Comparison of ENCODE assay signal across 8 cellular contexts in the genomic region with DNA sequence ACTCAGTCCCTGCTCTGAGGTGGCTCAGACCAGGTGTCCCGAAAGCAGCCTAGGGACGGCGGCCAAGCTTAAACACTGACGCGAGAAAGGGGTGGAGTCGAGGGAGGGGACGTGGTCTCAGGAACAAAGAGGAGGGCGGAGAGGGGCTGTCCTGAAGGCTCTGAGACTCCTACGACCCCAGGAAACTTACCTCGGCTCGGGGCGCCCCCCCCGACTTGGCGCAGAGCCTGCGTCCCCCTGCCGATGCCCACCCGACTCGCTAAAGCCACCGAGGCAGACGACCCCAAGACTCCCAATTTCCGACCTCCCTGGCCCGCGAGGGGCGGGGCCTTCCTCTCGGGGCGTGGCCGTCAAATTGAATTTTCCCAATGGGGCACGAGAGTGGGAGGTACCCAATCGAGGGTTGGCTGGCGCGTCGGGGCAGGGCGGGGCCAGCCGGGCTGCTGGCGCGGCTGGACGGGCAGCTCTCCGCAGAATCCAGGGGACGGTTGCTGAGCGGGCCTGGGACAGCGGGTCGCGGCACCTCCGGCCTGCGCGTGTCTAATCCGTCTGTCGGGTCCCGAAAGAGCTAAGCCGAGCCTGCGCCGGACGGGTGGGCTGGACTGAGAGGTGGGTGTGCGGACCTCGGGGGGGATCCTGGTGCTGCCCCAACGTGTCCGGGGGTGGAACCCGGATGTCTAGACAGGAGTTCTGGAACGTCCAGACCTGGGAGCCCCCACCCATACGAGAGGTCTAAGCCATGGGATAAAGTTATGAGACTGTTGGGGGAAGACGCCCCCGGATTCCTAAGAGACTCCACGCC. TPM values are rescaled to one million over a fixed set of nuclear protein-coding genes. Genes with fewer than 3 reads are reported as not detected.
DNase-seq lines count a peak whose midpoint lies in the region; ATAC-seq, FAIRE-seq and TF ChIP-seq lines count a peak whose summit lies in the region.

A gene (plus strand): TSS at position 471 of the 802 bp plus-strand sequence. CDS start 1,941 bp downstream, outside the sequence.

- no peak for TF ChIP-seq CTCF in D721Med (IDR thresholded peaks at IDR 0.05; ENCODE audit: insufficient read depth, missing control alignments)

- ATAC-seq in GM21515 (IDR thresholded peaks at IDR 0.05; ENCODE audit: unreplicated experiment), result peak; percentile 45
- ATAC-seq in esophagus mucosa, result peak; percentile 77

- FAIRE-seq in D721Med (lab: Jason Lieb, UNC), result no peak

- peak; percentile 84 for DNase-seq in D721Med (ENCODE audit: insufficient read length, low spot score)
- peak; percentile 99 for DNase-seq in HuH-7.5 (ENCODE audit: low spot score)
- DNase-seq in activated T-cell treated with anti-CD3 and anti-CD28 coated beads, Interleukin-2, amount 50 U/mL, for 48 hours, result peak; percentile 95 to 96
- peak; percentile 94 for DNase-seq in myocyte (ENCODE audit: low read depth)
- peak; percentile 76 to 78 for DNase-seq in stimulated activated CD8-positive, alpha-beta memory T cell treated with anti-CD3 and anti-CD28 coated beads, Interleukin-7, amount 100 ng/mL, for 4 hours (ENCODE audit: low read depth in 2 of 2)

TF ChIP-seq in PFSK-1, 5 proteins besides CTCF, POLR2A, EP300 and RAD21:
- TF ChIP-seq TAF1 (IDR thresholded peaks at IDR 0.05; ENCODE audit: borderline replicate concordance, insufficient read depth, low read length) (peak; percentile 82; the same call in 1 of the 2 replicates), FOXP2 (optimal IDR thresholded peaks at IDR 0.05; ENCODE audit: borderline replicate concordance, extremely low read depth, extremely low read length, insufficient read depth) (peak; percentile 39), POLR2AphosphoS5 (IDR thresholded peaks at IDR 0.05; ENCODE audit: low read depth, low read length) (peak; percentile 67; the same call in 1 of the 2 replicates), SIN3A (IDR thresholded peaks at IDR 0.05; ENCODE audit: borderline replicate concordance, insufficient read depth, low read length) (no peak)
- TF ChIP-seq, protein P1, sequence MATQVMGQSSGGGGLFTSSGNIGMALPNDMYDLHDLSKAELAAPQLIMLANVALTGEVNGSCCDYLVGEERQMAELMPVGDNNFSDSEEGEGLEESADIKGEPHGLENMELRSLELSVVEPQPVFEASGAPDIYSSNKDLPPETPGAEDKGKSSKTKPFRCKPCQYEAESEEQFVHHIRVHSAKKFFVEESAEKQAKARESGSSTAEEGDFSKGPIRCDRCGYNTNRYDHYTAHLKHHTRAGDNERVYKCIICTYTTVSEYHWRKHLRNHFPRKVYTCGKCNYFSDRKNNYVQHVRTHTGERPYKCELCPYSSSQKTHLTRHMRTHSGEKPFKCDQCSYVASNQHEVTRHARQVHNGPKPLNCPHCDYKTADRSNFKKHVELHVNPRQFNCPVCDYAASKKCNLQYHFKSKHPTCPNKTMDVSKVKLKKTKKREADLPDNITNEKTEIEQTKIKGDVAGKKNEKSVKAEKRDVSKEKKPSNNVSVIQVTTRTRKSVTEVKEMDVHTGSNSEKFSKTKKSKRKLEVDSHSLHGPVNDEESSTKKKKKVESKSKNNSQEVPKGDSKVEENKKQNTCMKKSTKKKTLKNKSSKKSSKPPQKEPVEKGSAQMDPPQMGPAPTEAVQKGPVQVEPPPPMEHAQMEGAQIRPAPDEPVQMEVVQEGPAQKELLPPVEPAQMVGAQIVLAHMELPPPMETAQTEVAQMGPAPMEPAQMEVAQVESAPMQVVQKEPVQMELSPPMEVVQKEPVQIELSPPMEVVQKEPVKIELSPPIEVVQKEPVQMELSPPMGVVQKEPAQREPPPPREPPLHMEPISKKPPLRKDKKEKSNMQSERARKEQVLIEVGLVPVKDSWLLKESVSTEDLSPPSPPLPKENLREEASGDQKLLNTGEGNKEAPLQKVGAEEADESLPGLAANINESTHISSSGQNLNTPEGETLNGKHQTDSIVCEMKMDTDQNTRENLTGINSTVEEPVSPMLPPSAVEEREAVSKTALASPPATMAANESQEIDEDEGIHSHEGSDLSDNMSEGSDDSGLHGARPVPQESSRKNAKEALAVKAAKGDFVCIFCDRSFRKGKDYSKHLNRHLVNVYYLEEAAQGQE (IDR thresholded peaks at IDR 0.05; ENCODE audit: insufficient read depth in 1 of 2, low read depth in 2 of 2, low read length in 2 of 2), result no peak

RNA-seq across cellular contexts. Expression of the gene that starts here (rescaled TPM):
- 37.5 TPM for polyA plus RNA-seq in PFSK-1 (2012; ENCODE audit: insufficient read length, low read depth)
- total RNA-seq in esophagus mucosa, result 21.1 TPM
- 210 and 293 TPM in 2 replicates for total RNA-seq in myocyte
- polyA plus RNA-seq in myocyte (2012), result 66.0 TPM

Comparison
In these comparisons a context has a peak if more than half of its experiments do, and no peak if none do; other contexts are left out.
1. Peak in every context shown above with its lines: DNase-seq and ATAC-seq.